In the genomic region with DNA sequence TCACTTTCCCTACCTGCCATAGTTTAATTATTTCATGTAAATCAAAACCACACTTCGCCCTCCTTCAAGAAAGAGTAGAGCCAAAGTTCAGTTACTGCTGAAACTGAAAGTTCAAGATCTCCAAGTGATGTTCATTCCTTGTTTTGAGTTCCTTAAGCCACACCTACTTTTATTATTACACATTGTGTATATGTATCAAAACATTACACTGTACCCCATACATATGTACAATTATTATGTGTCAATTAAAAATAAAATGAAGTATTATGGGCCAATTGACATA, we compare ENCODE assay signal across 2 cellular contexts.
TF ChIP-seq lines count a peak whose summit lies in the region.

No MANE protein-coding gene starts in this region.

TF ChIP-seq in SK-N-SH, 30 proteins besides CTCF, POLR2A, EP300 and RAD21 (continued from another document):
- TF ChIP-seq, protein P1, sequence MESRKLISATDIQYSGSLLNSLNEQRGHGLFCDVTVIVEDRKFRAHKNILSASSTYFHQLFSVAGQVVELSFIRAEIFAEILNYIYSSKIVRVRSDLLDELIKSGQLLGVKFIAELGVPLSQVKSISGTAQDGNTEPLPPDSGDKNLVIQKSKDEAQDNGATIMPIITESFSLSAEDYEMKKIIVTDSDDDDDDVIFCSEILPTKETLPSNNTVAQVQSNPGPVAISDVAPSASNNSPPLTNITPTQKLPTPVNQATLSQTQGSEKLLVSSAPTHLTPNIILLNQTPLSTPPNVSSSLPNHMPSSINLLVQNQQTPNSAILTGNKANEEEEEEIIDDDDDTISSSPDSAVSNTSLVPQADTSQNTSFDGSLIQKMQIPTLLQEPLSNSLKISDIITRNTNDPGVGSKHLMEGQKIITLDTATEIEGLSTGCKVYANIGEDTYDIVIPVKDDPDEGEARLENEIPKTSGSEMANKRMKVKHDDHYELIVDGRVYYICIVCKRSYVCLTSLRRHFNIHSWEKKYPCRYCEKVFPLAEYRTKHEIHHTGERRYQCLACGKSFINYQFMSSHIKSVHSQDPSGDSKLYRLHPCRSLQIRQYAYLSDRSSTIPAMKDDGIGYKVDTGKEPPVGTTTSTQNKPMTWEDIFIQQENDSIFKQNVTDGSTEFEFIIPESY (IDR thresholded peaks at IDR 0.05; ENCODE audit: borderline replicate concordance, low read depth), result no peak
- TF ChIP-seq FOXM1 (IDR thresholded peaks at IDR 0.05; ENCODE audit: low read depth) (no peak), GATA2 (CRISPR knock-in tag; IDR thresholded peaks at IDR 0.05) (no peak), YY1 (IDR thresholded peaks at IDR 0.05; ENCODE audit: low read depth) (no peak), RCOR1 (IDR thresholded peaks at IDR 0.05; ENCODE audit: low read length) (no peak), RFX5 (IDR thresholded peaks at IDR 0.05; ENCODE audit: low read length) (no peak), IRF3 (IDR thresholded peaks at IDR 0.05; ENCODE audit: low read depth, low read length) (no peak), PBX3 (IDR thresholded peaks at IDR 0.05) (no peak), EZH2phosphoT487 (IDR thresholded peaks at IDR 0.05; ENCODE audit: borderline replicate concordance, low read depth) (no peak), TCF12 (IDR thresholded peaks at IDR 0.05) (no peak)

TF ChIP-seq in SK-N-SH treated with all-trans-retinoic acid at 6 μM for 48 hours, 23 proteins besides CTCF, POLR2A, EP300 and RAD21 (continued from another document):
- TF ChIP-seq, protein P2, sequence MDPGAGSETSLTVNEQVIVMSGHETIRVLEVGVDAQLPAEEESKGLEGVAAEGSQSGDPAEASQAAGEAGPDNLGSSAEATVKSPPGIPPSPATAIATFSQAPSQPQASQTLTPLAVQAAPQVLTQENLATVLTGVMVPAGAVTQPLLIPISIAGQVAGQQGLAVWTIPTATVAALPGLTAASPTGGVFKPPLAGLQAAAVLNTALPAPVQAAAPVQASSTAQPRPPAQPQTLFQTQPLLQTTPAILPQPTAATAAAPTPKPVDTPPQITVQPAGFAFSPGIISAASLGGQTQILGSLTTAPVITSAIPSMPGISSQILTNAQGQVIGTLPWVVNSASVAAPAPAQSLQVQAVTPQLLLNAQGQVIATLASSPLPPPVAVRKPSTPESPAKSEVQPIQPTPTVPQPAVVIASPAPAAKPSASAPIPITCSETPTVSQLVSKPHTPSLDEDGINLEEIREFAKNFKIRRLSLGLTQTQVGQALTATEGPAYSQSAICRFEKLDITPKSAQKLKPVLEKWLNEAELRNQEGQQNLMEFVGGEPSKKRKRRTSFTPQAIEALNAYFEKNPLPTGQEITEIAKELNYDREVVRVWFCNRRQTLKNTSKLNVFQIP (CRISPR knock-in tag; IDR thresholded peaks at IDR 0.05; ENCODE audit: borderline replicate concordance, low read depth), result no peak
- TF ChIP-seq CSDC2 (CRISPR knock-in tag; IDR thresholded peaks at IDR 0.05) (no peak), ZNF565 (CRISPR knock-in tag; conservative IDR thresholded peaks at IDR 0.05; ENCODE audit: low read depth) (no peak), ZNF70 (CRISPR knock-in tag; IDR thresholded peaks at IDR 0.05) (no peak), ZC3H10 (CRISPR knock-in tag; IDR thresholded peaks at IDR 0.05) (no peak), TSHZ2 (CRISPR knock-in tag; IDR thresholded peaks at IDR 0.05) (no peak), TCF4 (CRISPR knock-in tag; IDR thresholded peaks at IDR 0.05; ENCODE audit: borderline replicate concordance) (no peak), BACH2 (CRISPR knock-in tag; IDR thresholded peaks at IDR 0.05; ENCODE audit: borderline replicate concordance) (no peak), ZFP3 (CRISPR knock-in tag; IDR thresholded peaks at IDR 0.05) (no peak), GLIS3 (CRISPR knock-in tag; IDR thresholded peaks at IDR 0.05) (no peak), TOX (CRISPR knock-in tag; IDR thresholded peaks at IDR 0.05; ENCODE audit: borderline replicate concordance) (no peak), OSR1 (CRISPR knock-in tag; IDR thresholded peaks at IDR 0.05) (no peak), PPARA (CRISPR knock-in tag; IDR thresholded peaks at IDR 0.05; ENCODE audit: borderline replicate concordance) (no peak), ZNF8 (CRISPR knock-in tag; IDR thresholded peaks at IDR 0.05) (no peak)
- TF ChIP-seq, protein P3, sequence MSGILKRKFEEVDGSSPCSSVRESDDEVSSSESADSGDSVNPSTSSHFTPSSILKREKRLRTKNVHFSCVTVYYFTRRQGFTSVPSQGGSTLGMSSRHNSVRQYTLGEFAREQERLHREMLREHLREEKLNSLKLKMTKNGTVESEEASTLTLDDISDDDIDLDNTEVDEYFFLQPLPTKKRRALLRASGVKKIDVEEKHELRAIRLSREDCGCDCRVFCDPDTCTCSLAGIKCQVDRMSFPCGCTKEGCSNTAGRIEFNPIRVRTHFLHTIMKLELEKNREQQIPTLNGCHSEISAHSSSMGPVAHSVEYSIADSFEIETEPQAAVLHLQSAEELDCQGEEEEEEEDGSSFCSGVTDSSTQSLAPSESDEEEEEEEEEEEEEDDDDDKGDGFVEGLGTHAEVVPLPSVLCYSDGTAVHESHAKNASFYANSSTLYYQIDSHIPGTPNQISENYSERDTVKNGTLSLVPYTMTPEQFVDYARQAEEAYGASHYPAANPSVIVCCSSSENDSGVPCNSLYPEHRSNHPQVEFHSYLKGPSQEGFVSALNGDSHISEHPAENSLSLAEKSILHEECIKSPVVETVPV (CRISPR knock-in tag; IDR thresholded peaks at IDR 0.05), result no peak
